ENCODE assay signal across 8 cellular contexts in genomic region chr2:31233741-31234689, GRCh38. TPM values are rescaled to one million over a fixed set of nuclear protein-coding genes. Genes with fewer than 3 reads are reported as not detected.
DNase-seq lines count a peak whose midpoint lies in the region; ATAC-seq, FAIRE-seq and TF ChIP-seq lines count a peak whose summit lies in the region.

Gene EHD3 (plus strand): TSS chr2:31234152. CDS start chr2:31234622, 470 bp downstream.

- H2AFZ ChIP-seq in neuron (ENCODE audit: low read depth, low read length), result peak within 1 kb of the TSS; percentile 93

- H3K27ac Mint-ChIP-seq in IgD-negative memory B cell, result peak within 1 kb of the TSS; percentile 83 to 94 (median 88)

- TF ChIP-seq CTCF in D721Med (IDR thresholded peaks at IDR 0.05; ENCODE audit: insufficient read depth, missing control alignments), result peak; percentile 58

- H3K36me3 Mint-ChIP-seq in IgD-negative memory B cell, result no peaks in the 10 kb centered on the region

- H3K9me3 ChIP-seq in neuron (ENCODE audit: low read length), result no peaks in the 10 kb centered on the region

- peak; percentile 45 for DNase-seq in D721Med (ENCODE audit: insufficient read length, low spot score)
- DNase-seq in RPMI8226, result peak; percentile 92
- peak; percentile 61 for DNase-seq in activated gamma-delta T cell treated with anti-CD3 and anti-CD28 coated beads, Interleukin-2, amount 50 U/mL, for 16 hours (ENCODE audit: low read depth)
- DNase-seq in foreskin melanocyte, result peak; percentile 85
- peak; percentile 64 for DNase-seq in stromal cell of bone marrow (ENCODE audit: low read depth)

- peak within 1 kb of the TSS; percentile 89 to 99 (median 94) for H3K4me3 Mint-ChIP-seq in IgD-negative memory B cell

- no peaks in the 10 kb centered on the region for H3K36me3 ChIP-seq in neuron (ENCODE audit: insufficient read depth, low read length)

- peaks cover 10% of the 10 kb centered on the region for H3K4me1 ChIP-seq in neuron (ENCODE audit: insufficient read depth, low read length)

- no peaks in the 10 kb centered on the region for H3K27me3 Mint-ChIP-seq in IgD-negative memory B cell

- H3K9me3 Mint-ChIP-seq in IgD-negative memory B cell, result no peaks in the 10 kb centered on the region

- FAIRE-seq in D721Med (lab: Jason Lieb, UNC), result no peak

- H3K27me3 ChIP-seq in neuron (ENCODE audit: insufficient read depth, low read length), result peaks cover 8% of the 10 kb centered on the region

- peak within 1 kb of the TSS; percentile 67 for H3K4me3 ChIP-seq in neuron (ENCODE audit: low read length)

- H3K4me1 Mint-ChIP-seq in IgD-negative memory B cell, result peaks cover 33 to 44% (median 35%) of the 10 kb centered on the region in 3 donors

- ATAC-seq in GM21528 (IDR thresholded peaks at IDR 0.05; ENCODE audit: low FRiP score, unreplicated experiment), result peak; percentile 93

RNA-seq across cellular contexts. Expression of gene EHD3, which starts in this region (rescaled TPM):
- polyA plus RNA-seq in IgD-negative memory B cell, result 31.8 TPM

Comparison
In these comparisons a context has a peak if more than half of its experiments do, and no peak if none do; other contexts are left out.
1. Peak in every context shown above with its lines: DNase-seq, ATAC-seq and H3K4me3 ChIP-seq.